ENCODE assay signal across 1 cellular context in genomic region chr15:51672100-51672731, GRCh38.
TF ChIP-seq lines count a peak whose summit lies in the region.

No MANE protein-coding gene starts in this region.

TF ChIP-seq in K562, 482 proteins besides CTCF, POLR2A, EP300 and RAD21 (continued from another document and continues in another):
- TF ChIP-seq ATF3 (IDR thresholded peaks at IDR 0.05) (peak; percentile 66), ATF3 (CRISPR knock-in tag; conservative IDR thresholded peaks at IDR 0.05) (no peak), SMARCE1 (IDR thresholded peaks at IDR 0.05) (peak; percentile 75), TSHZ1 (CRISPR knock-in tag; IDR thresholded peaks at IDR 0.05) (no peak), L3MBTL2 (IDR thresholded peaks at IDR 0.05) (no peak), ZBTB40 (IDR thresholded peaks at IDR 0.05) (no peak), ZBTB40 (CRISPR knock-in tag; IDR thresholded peaks at IDR 0.05) (no peak), CC2D1A (IDR thresholded peaks at IDR 0.05) (0 out of 2 replicates have a peak, but pooled peaks have one; percentile 46), MAZ (CRISPR knock-in tag; conservative IDR thresholded peaks at IDR 0.05 in 1 of 2, IDR thresholded peaks at IDR 0.05 in 1 of 2) (peak; percentile 14 to 25; a peak in 1 of 4 replicates), LEF1 (IDR thresholded peaks at IDR 0.05) (peak; percentile 78; the same call in 1 of the 2 replicates), SPI1 (IDR thresholded peaks at IDR 0.05; ENCODE audit: borderline replicate concordance, low read depth, low read length) (peak; percentile 95), LARP7 (IDR thresholded peaks at IDR 0.05) (no peak), ZNF592 (IDR thresholded peaks at IDR 0.05) (peak; percentile 30; the same call in 1 of the 2 replicates), ZNF764 (CRISPR knock-in tag; IDR thresholded peaks at IDR 0.05; ENCODE audit: low read depth) (no peak), ARID2 (IDR thresholded peaks at IDR 0.05) (peak; percentile 12; the same call in 1 of the 2 replicates), SOX6 (IDR thresholded peaks at IDR 0.05) (peak; percentile 26; the same call in 1 of the 2 replicates), ZNF512 (tag; IDR thresholded peaks at IDR 0.05) (0 out of 2 replicates have a peak, but pooled peaks have one; percentile 15), EGR1 (conservative IDR thresholded peaks at IDR 0.05) (peak; percentile 73), ADNP (tag; IDR thresholded peaks at IDR 0.05) (no peak), PHTF2 (CRISPR knock-in tag; IDR thresholded peaks at IDR 0.05) (no peak), MYNN (IDR thresholded peaks at IDR 0.05) (no peak), MYNN (CRISPR knock-in tag; IDR thresholded peaks at IDR 0.05) (no peak), ELF4 (CRISPR knock-in tag; IDR thresholded peaks at IDR 0.05) (no peak), RCOR1 (IDR thresholded peaks at IDR 0.05; ENCODE audit: borderline replicate concordance in 1 of 2, low read depth in 2 of 2, low read length in 2 of 2) (0 out of 4 replicates have a peak, but pooled peaks of 1 of the 2 experiments have one; percentile 45), RERE (CRISPR knock-in tag; IDR thresholded peaks at IDR 0.05; ENCODE audit: borderline replicate concordance) (no peak), HEY1 (CRISPR knock-in tag; IDR thresholded peaks at IDR 0.05; ENCODE audit: borderline replicate concordance) (no peak), KAT7 (CRISPR knock-in tag; IDR thresholded peaks at IDR 0.05; ENCODE audit: borderline replicate concordance) (no peak), TCF15 (CRISPR knock-in tag; IDR thresholded peaks at IDR 0.05) (no peak), SRSF7 (optimal IDR thresholded peaks at IDR 0.05; ENCODE audit: low read depth, low read length) (no peak)
